ENCODE assay signal across 8 cellular contexts in genomic region chr12:53623986-53624385, GRCh38. TPM values are rescaled to one million over a fixed set of nuclear protein-coding genes. Genes with fewer than 3 reads are reported as not detected.
DNase-seq lines count a peak whose midpoint lies in the region; TF ChIP-seq lines count a peak whose summit lies in the region.

No MANE protein-coding gene starts in this region.

- peak overlapping the region in 2 of 4 donors; percentile 3 to 70 for H3K4me3 ChIP-seq in adrenal gland

- H3K4me1 ChIP-seq in adrenal gland (replicated peaks in 1 of 2): peaks cover 17 to 34% of the 10 kb centered on the region in 2 donors

- intact Hi-C loops in adrenal gland (cut with DNase I): no loop called here

- 19 to 26% (median 25%) methylated on average over 2 of the region's 2 CpGs for WGBS in adrenal gland, 4 donors

- TF ChIP-seq POLR2A in adrenal gland (IDR thresholded peaks at IDR 0.05): peak in 1 of 2 donors; percentile 8

- H3K36me3 ChIP-seq in adrenal gland (replicated peaks in 1 of 2): no peaks in the 10 kb centered on the region

- peak overlapping the region in 4 of 5 donors; percentile 14 to 96 (median 78) for H3K27ac ChIP-seq in adrenal gland

- no peaks in the 10 kb centered on the region for H3K27me3 ChIP-seq in adrenal gland

- peak; percentile 36 for DNase-seq in NCI-H2196 (lab: John Stamatoyannopoulos, UW; ENCODE audit: unreplicated experiment)
- DNase-seq in NCI-H2196 treated with DMSO at 0.1 percent for 48 hours (lab: John Stamatoyannopoulos, UW; ENCODE audit: unreplicated experiment): no peak
- DNase-seq in adrenal gland: peak in 3 of 7 donors; percentile 35 to 41 (median 36)
- DNase-seq in inferior parietal cortex (ENCODE audit: extremely low spot score): peak; percentile 65
- peak; percentile 71 for DNase-seq in superior temporal gyrus (ENCODE audit: extremely low spot score)
- no peak for DNase-seq in UCSD-AML1 (lab: John Stamatoyannopoulos, UW; ENCODE audit: unreplicated experiment)
- no peak for DNase-seq in NCI-H510A (lab: John Stamatoyannopoulos, UW)
- DNase-seq in activated CD8-positive, alpha-beta memory T cell treated with anti-CD3 and anti-CD28 coated beads, Interleukin-2, amount 50 U/mL, for 48 hours: no peak

- H3K9me3 ChIP-seq in adrenal gland (replicated peaks in 1 of 3): no peaks in the 10 kb centered on the region

- TF ChIP-seq CTCF in adrenal gland (IDR thresholded peaks at IDR 0.05): no peak

RNA-seq across cellular contexts. Expression of gene ATF7, which starts 2.2 kb away (rescaled TPM):
- total RNA-seq in adrenal gland: 10 to 100 TPM; 12.1 to 41.7 (median 28.5) TPM
- polyA plus RNA-seq in adrenal gland: 10 to 100 TPM; 13.0 to 31.9 (median 13.5) TPM

RNA-seq across cellular contexts. Expression of gene ATP5MC2, which starts 51.9 kb away (rescaled TPM):
- 100 to 1,000 TPM; 351 to 546 (median 470) TPM for total RNA-seq in adrenal gland
- polyA plus RNA-seq in adrenal gland: 100 to 1,000 TPM; 328 to 658 (median 587) TPM

Comparison
In these comparisons a context has a peak if more than half of its experiments do, and no peak if none do; other contexts are left out.
1. DNase-seq: peak in NCI-H2196 (single experiment), inferior parietal cortex (single experiment) and superior temporal gyrus (single experiment); none in NCI-H2196 treated with DMSO at 0.1 percent for 48 hours (single experiment), UCSD-AML1 (single experiment), NCI-H510A (single experiment) and activated CD8-positive, alpha-beta memory T cell treated with anti-CD3 and anti-CD28 coated beads, Interleukin-2, amount 50 U/mL, for 48 hours (single experiment).